9 cellular contexts compared by ENCODE assay signal in genomic region chr2:98936133-98936916, GRCh38. TPM values are rescaled to one million over a fixed set of nuclear protein-coding genes. Genes with fewer than 3 reads are reported as not detected.
DNase-seq lines count a peak whose midpoint lies in the region; ATAC-seq and TF ChIP-seq lines count a peak whose summit lies in the region.
"Had no signal": no experiment of that assay in that cellular context is flagged by ENCODE, and none has a peak within 500 bp of the region (broad histone marks: within the 10 kb centered on the region; RNA-seq: fewer than 3 reads in every experiment).

CRACDL (minus strand) TSS chr2:98936225; CDS start chr2:98846800, 89,425 bp downstream.

- no peaks in the 10 kb centered on the region for H3K79me2 ChIP-seq in GM23248 (ENCODE audit: insufficient read depth)

- 3 to 5% methylated on average over 40 to 71 of the region's 88 CpGs for WGBS in GM23248 (ENCODE audit: low coverage in 1 of 2, low lambda C conversion rate in 2 of 2, missing lambda C conversion rate in 2 of 2), 2 experiments

- peak; percentile 85 for ATAC-seq in Panc1
- peak; percentile 66 for ATAC-seq in memory B cell (ENCODE audit: low read depth)
- peak; percentile 70 for ATAC-seq in stimulated activated naive CD8-positive, alpha-beta T cell treated with anti-CD3 and anti-CD28 coated beads, Interleukin-15, amount 100 ng/mL, for 72 hours
- ATAC-seq in GM21723 (IDR thresholded peaks at IDR 0.05; ENCODE audit: unreplicated experiment): no peak

- H3K36me3 ChIP-seq in GM23248 (ENCODE audit: low read depth) (no peaks in the 10 kb centered on the region), Panc1 (ENCODE audit: control insufficient read depth, insufficient read depth, low read length) (no peaks in the 10 kb centered on the region), colonic mucosa (no peaks in the 10 kb centered on the region)

- peak within 1 kb of the TSS; percentile 25; the same call in 1 of the 2 replicates for H2AFZ ChIP-seq in GM23248

- H3K4me3 ChIP-seq in GM23248 (peak within 1 kb of the TSS; percentile 46), Panc1 (ENCODE audit: low read depth in 2 of 2, low read length in 2 of 2) (peak within 1 kb of the TSS; percentile 37 to 39), colonic mucosa (peak within 1 kb of the TSS; percentile 34)

- no TSS peak for BruUV-seq in Panc1 (replicated peaks; lab: Mats Ljungman, UMichigan)

- no peak within 1 kb of the TSS for H3K9ac ChIP-seq in GM23248
- H3K9ac ChIP-seq in colonic mucosa (ENCODE audit: low read depth in 2 of 2, low read length in 2 of 2): no peak within 1 kb of the TSS

- peaks cover 7% of the 10 kb centered on the region for H3K4me1 Mint-ChIP-seq in memory B cell
- peaks cover 12% of the 10 kb centered on the region for H3K4me1 Mint-ChIP-seq in stimulated activated naive CD8-positive, alpha-beta T cell treated with anti-CD3 and anti-CD28 coated beads, Interleukin-15, amount 100 ng/mL, for 72 hours

- TF ChIP-seq CTCF in Panc1 (IDR thresholded peaks at IDR 0.05): no peak; the same call in 1 of the 2 replicates
- no peak for TF ChIP-seq CTCF in colonic mucosa (IDR thresholded peaks at IDR 0.05)

- H3K4me3 Mint-ChIP-seq in memory B cell: peak within 1 kb of the TSS; percentile 70
- H3K4me3 Mint-ChIP-seq in stimulated activated naive CD8-positive, alpha-beta T cell treated with anti-CD3 and anti-CD28 coated beads, Interleukin-15, amount 100 ng/mL, for 72 hours: peak within 1 kb of the TSS; percentile 77 to 83

- H3F3A ChIP-seq in GM23248 (ENCODE audit: insufficient read depth): 0 out of 2 replicates have a peak, but pooled peaks cover 6% of the 10 kb centered on the region

- H3K9me3 ChIP-seq in GM23248 (ENCODE audit: low read depth) (no peaks in the 10 kb centered on the region), Panc1 (ENCODE audit: control insufficient read depth, insufficient read depth, low read depth, low read length) (no peaks in the 10 kb centered on the region), colonic mucosa (no peaks in the 10 kb centered on the region)

- POLR2A ChIA-PET in Panc1 (lab: Charles Lee): no interaction called here

- H3K9me3 Mint-ChIP-seq in memory B cell: no peaks in the 10 kb centered on the region
- no peaks in the 10 kb centered on the region for H3K9me3 Mint-ChIP-seq in stimulated activated naive CD8-positive, alpha-beta T cell treated with anti-CD3 and anti-CD28 coated beads, Interleukin-15, amount 100 ng/mL, for 72 hours

- H3K27me3 ChIP-seq in GM23248 (replicated peaks; ENCODE audit: insufficient read depth): peaks cover 22% of the 10 kb centered on the region
- H3K27me3 ChIP-seq in Panc1 (ENCODE audit: control insufficient read depth, insufficient read depth, low read length): peaks cover 15% of the 10 kb centered on the region
- peaks cover 29% of the 10 kb centered on the region for H3K27me3 ChIP-seq in colonic mucosa

- H4K20me1 ChIP-seq in GM23248 (ENCODE audit: insufficient read depth): no peaks in the 10 kb centered on the region

- peaks cover 17% of the 10 kb centered on the region for H3K27me3 Mint-ChIP-seq in memory B cell
- peaks cover 80% of the 10 kb centered on the region for H3K27me3 Mint-ChIP-seq in stimulated activated naive CD8-positive, alpha-beta T cell treated with anti-CD3 and anti-CD28 coated beads, Interleukin-15, amount 100 ng/mL, for 72 hours

- H3K9me2 ChIP-seq in GM23248 (ENCODE audit: insufficient read depth): no peaks in the 10 kb centered on the region

- H3K4me1 ChIP-seq in GM23248 (ENCODE audit: insufficient read depth) (no peaks in the 10 kb centered on the region), Panc1 (ENCODE audit: control insufficient read depth, insufficient read depth, low read length) (no peaks in the 10 kb centered on the region), colonic mucosa (peaks cover 6% of the 10 kb centered on the region)

- H3K4me2 ChIP-seq in GM23248 (ENCODE audit: unreplicated experiment): peak within 1 kb of the TSS; percentile 44

- no peak within 1 kb of the TSS for H3K27ac Mint-ChIP-seq in memory B cell
- H3K27ac Mint-ChIP-seq in stimulated activated naive CD8-positive, alpha-beta T cell treated with anti-CD3 and anti-CD28 coated beads, Interleukin-15, amount 100 ng/mL, for 72 hours: no peak within 1 kb of the TSS

- DNase-seq in GM23248 (peak; percentile 69), Panc1 (ENCODE audit: low read depth, low spot score) (no peak), colonic mucosa (no peak), memory B cell (ENCODE audit: low spot score in 2 of 2) (peak in 1 of 2 donors; percentile 21), SKM-1 (lab: John Stamatoyannopoulos, UW; ENCODE audit: unreplicated experiment) (no peak), NCI-H1048 (lab: John Stamatoyannopoulos, UW) (no peak)
- DNase-seq in stimulated activated naive CD8-positive, alpha-beta T cell treated with anti-CD3 and anti-CD28 coated beads, Interleukin-15, amount 100 ng/mL, for 72 hours: peak; percentile 40 to 43

- in situ Hi-C loops in GM23248 (cut with MboI): no loop called here
- in situ Hi-C loops in Panc1 (cut with HindIII; ENCODE audit: low pct_unique_long_range_greater_than_20kb, low sequenced_read_pairs): no loop called here

- no peaks in the 10 kb centered on the region for H3K36me3 Mint-ChIP-seq in memory B cell

- H3K27ac ChIP-seq in GM23248 (no peak within 1 kb of the TSS), Panc1 (ENCODE audit: low read length) (no peak within 1 kb of the TSS), colonic mucosa (no peak within 1 kb of the TSS)

- CTCF ChIA-PET in Panc1 (lab: Charles Lee): no interaction called here

- intact Hi-C loops in Panc1 (cut with micrococcal nuclease; ENCODE audit: unreplicated experiment) (no loop called here), colonic mucosa (cut with DNase I) (no loop called here)

RNA-seq across cellular contexts. Expression of gene CRACDL, which starts in this region (rescaled TPM):
- total RNA-seq in GM23248 (2014; rRNA removed; shearing (Covaris generic)): not detected in 2 replicates
- polyA plus RNA-seq in GM23248 (2016; fragmentation: Nextera tagmentation; extraction: Ambion mirVana): not detected in 2 replicates
- total RNA-seq in Panc1 (2021; ENCODE audit: unreplicated experiment) (2.4 TPM), colonic mucosa (10 to 100 TPM; 11.5 to 22.3 TPM)
- polyA plus RNA-seq in Panc1 (2012; ENCODE audit: insufficient read length): 1.1 TPM
- total RNA-seq: LHCN-M2 had no signal

Comparison
In these comparisons a context has a peak if more than half of its experiments do, and no peak if none do; other contexts are left out.
1. Peak in DNase-seq, H3K4me3 ChIP-seq and H3K4me2 ChIP-seq in GM23248; RNA of the gene not detected or under 1 TPM.
2. DNase-seq: peak in stimulated activated naive CD8-positive, alpha-beta T cell treated with anti-CD3 and anti-CD28 coated beads, Interleukin-15, amount 100 ng/mL, for 72 hours (2 of 2); none in Panc1 (single experiment), colonic mucosa (single experiment), SKM-1 (single experiment) and NCI-H1048 (single experiment).
3. Peak in every context shown above with its lines, with median percentiles within 50 percentile points of each other: H3K4me3 ChIP-seq.